In the genomic region with DNA sequence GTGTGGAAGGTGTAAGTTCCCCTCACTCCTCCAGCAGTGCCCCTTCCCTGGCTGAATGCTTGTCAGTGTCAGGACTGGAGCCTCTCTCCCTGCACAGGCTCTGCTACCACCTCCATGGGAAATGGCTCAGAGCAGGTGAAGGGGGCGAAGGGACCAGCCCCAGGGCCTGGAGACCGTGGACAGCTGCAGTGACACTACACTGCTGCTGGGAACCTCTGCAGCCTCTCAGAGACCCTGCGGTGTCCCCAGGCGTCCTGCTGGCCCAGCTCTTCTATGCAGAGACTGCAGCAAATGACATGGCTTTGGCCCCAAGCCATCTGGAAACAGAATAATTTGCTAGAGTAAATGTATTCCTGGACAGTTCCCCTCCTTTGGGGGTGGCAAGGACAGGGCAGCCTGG, we compare ENCODE assay signal across 30 cellular contexts. TPM values are rescaled to one million over a fixed set of nuclear protein-coding genes. Genes with fewer than 3 reads are reported as not detected.
A peak's percentile ranks its signal among the peaks of the same experiment; 100 is the strongest.
DNase-seq lines count a peak whose midpoint lies in the region; ATAC-seq and TF ChIP-seq lines count a peak whose summit lies in the region.
"Had no signal": no experiment of that assay in that cellular context is flagged by ENCODE, and none has a peak within 500 bp of the region (broad histone marks: within the 10 kb centered on the region; RNA-seq: fewer than 3 reads in every experiment).

No MANE protein-coding gene starts in this region.

- no peak overlapping the region for H3K14ac ChIP-seq in neuronal stem cell (ENCODE audit: low read length)

- peak overlapping the region; percentile 50 for H2BK12ac ChIP-seq in neuronal stem cell (ENCODE audit: low read length)

- no CpG with 5 or more reads among the region's 4 CpGs for WGBS in neuronal stem cell (ENCODE audit: extremely low coverage in 2 of 2, insufficient read length in 2 of 2, insufficient replicate concordance in 1 of 2), 2 donors

- H2AK5ac ChIP-seq in neuronal stem cell (ENCODE audit: low read depth, low read length): no peak overlapping the region

- no peaks in the 10 kb centered on the region for H3K9me3 ChIP-seq in left ventricle myocardium inferior (replicated peaks)
- H3K9me3 ChIP-seq in neuronal stem cell (replicated peaks in 1 of 2; ENCODE audit: control insufficient read depth in 2 of 2, insufficient read depth in 1 of 2, low read depth in 1 of 2, low read length in 2 of 2): no peaks in the 10 kb centered on the region
- H3K9me3 ChIP-seq: BE2C, breast epithelium, gastrocnemius medialis, SJSA1, uterus had no signal

- H3K18ac ChIP-seq in neuronal stem cell (ENCODE audit: low read length): no peak overlapping the region

- no peaks in the 10 kb centered on the region for H3K79me1 ChIP-seq in neuronal stem cell (ENCODE audit: low read depth, low read length)

- H2AFZ ChIP-seq in neuronal stem cell (ENCODE audit: low read length): no peak overlapping the region

- H3K27ac ChIP-seq in left ventricle myocardium inferior (replicated peaks) (no peak overlapping the region), neuronal stem cell (replicated peaks; ENCODE audit: low read length) (no peak overlapping the region)
- H3K27ac ChIP-seq: breast epithelium, gastrocnemius medialis, SJSA1, uterus had no signal

- no peak overlapping the region for H3K4me3 ChIP-seq in left ventricle myocardium inferior
- no peak overlapping the region for H3K4me3 ChIP-seq in neuronal stem cell (ENCODE audit: low read length in 2 of 2)
- H3K4me3 ChIP-seq: breast epithelium, gastrocnemius medialis, lung, SJSA1, uterus had no signal

- no peak overlapping the region for H3K4ac ChIP-seq in neuronal stem cell (ENCODE audit: low read length)

- intact Hi-C loops in Right ventricle myocardium superior (cut with DNase I): no loop called here
- intact Hi-C loops in left ventricle myocardium inferior (cut with micrococcal nuclease): no loop called here

- H2BK5ac ChIP-seq in neuronal stem cell (ENCODE audit: low read length): no peak overlapping the region

- no peak overlapping the region for H3K23ac ChIP-seq in neuronal stem cell (ENCODE audit: low read depth, low read length, poor library complexity)

- no peak overlapping the region for H4K91ac ChIP-seq in neuronal stem cell (ENCODE audit: low read depth, low read length, poor library complexity)

- H3K36me3 ChIP-seq in left ventricle myocardium inferior: no peaks in the 10 kb centered on the region
- H3K36me3 ChIP-seq in neuronal stem cell (replicated peaks in 1 of 2; ENCODE audit: control insufficient read depth in 2 of 2, insufficient read depth in 2 of 2, low read length in 2 of 2): no peaks in the 10 kb centered on the region
- H3K36me3 ChIP-seq: BE2C, breast epithelium, gastrocnemius medialis, SJSA1, uterus had no signal

- TF ChIP-seq CTCF in left ventricle myocardium inferior (IDR thresholded peaks at IDR 0.05; ENCODE audit: borderline replicate concordance) (no peak), omental fat pad (IDR thresholded peaks at IDR 0.05) (no peak)

- no peak overlapping the region for H2BK120ac ChIP-seq in neuronal stem cell (ENCODE audit: low read depth, low read length)

- H2BK15ac ChIP-seq in neuronal stem cell (ENCODE audit: low read length): no peak overlapping the region

- H3K27me3 ChIP-seq in left ventricle myocardium inferior (ENCODE audit: low read depth) (peaks cover 97% of the 10 kb centered on the region), neuronal stem cell (ENCODE audit: control insufficient read depth in 3 of 3, insufficient read depth in 3 of 3, low read depth in 1 of 3, low read length in 3 of 3) (peaks cover 0 to 46% (median 2%) of the 10 kb centered on the region in 3 experiments)
- H3K27me3 ChIP-seq: BE2C, uterus had no signal

- H4K8ac ChIP-seq in neuronal stem cell (ENCODE audit: low read depth, low read length): no peak overlapping the region

- H3K4me1 ChIP-seq in left ventricle myocardium inferior: no peaks in the 10 kb centered on the region
- H3K4me1 ChIP-seq in neuronal stem cell (ENCODE audit: control insufficient read depth in 2 of 2, insufficient read depth in 1 of 2, low read depth in 1 of 2, low read length in 2 of 2): peaks cover 0 to 12% of the 10 kb centered on the region in 2 donors
- H3K4me1 ChIP-seq: BE2C, breast epithelium, gastrocnemius medialis, SJSA1, uterus had no signal

- ATAC-seq in Right ventricle myocardium superior (ENCODE audit: poor library complexity): no peak
- ATAC-seq in omental fat pad (ENCODE audit: low FRiP score): no peak
- ATAC-seq: CD8-positive, alpha-beta T cell; gastrocnemius medialis; naive thymus-derived CD4-positive, alpha-beta T cell had no signal

- H3K9ac ChIP-seq in neuronal stem cell (ENCODE audit: low read depth, low read length, poor library complexity): no peak overlapping the region

- DNase-seq in Right ventricle myocardium superior (peak; percentile 23), left ventricle myocardium inferior (no peak), NCI-H345 (lab: John Stamatoyannopoulos, UW) (peak; percentile 46), neuronal stem cell (ENCODE audit: low spot score) (no peak), SHP77 (lab: John Stamatoyannopoulos, UW) (no peak), omental fat pad (ENCODE audit: low spot score) (no peak), SHP77 treated with DMSO at 0.1 percent for 48 hours (lab: John Stamatoyannopoulos, UW) (no peak)
- DNase-seq: activated CD4-positive, CD25-positive, alpha-beta regulatory T cell; BE2C; CD8-positive, alpha-beta T cell; DMS 273 treated with DMSO at 0.1 percent for 48 hours; gastrocnemius medialis; GOT3; kidney glomerular epithelial cell; naive thymus-derived CD4-positive, alpha-beta T cell; NCI-H2029; NCI-H226; NCI-H748 treated with DMSO at 0.1 percent for 48 hours; occipital lobe; small intestine; stimulated activated naive CD4-positive, alpha-beta T cell; uterus had no signal

- H3K4me2 ChIP-seq in neuronal stem cell (ENCODE audit: insufficient read depth, low read length, poor library complexity, severe bottlenecking): no peak overlapping the region

RNA-seq across cellular contexts. Expression of a gene that starts 53.2 kb away (rescaled TPM):
- total RNA-seq in Right ventricle myocardium superior (not detected), left ventricle myocardium inferior (not detected), omental fat pad (not detected)
- polyA plus RNA-seq in neuronal stem cell (2013, experiment 1 of 2): not detected
- not detected for polyA plus RNA-seq in neuronal stem cell (2013, experiment 2 of 2)
- total RNA-seq: activated T-helper 2 cell treated with anti-CD3 and anti-CD28 coated beads, Interferon-gamma antibody, Interleukin-2, Interleukin-4, amounts not matched to agents 10 μg/mL and 5 μg/mL and 100 μg/mL, durations not matched to agents 14 hours and 24 hours and 36 hours; breast epithelium; CD8-positive, alpha-beta T cell; endothelial cell of umbilical vein; fibroblast of lung; gastrocnemius medialis; naive thymus-derived CD4-positive, alpha-beta T cell; occipital lobe; SJSA1; T-helper 1 cell treated with Interleukin-12 subunit alpha and Interleukin-12 subunit beta and Interleukin-4 antibody, amounts not matched to agents 30 ng/mL and 1 ng/mL, for 36 hours had no signal
- polyA plus RNA-seq: endothelial cell of umbilical vein; fibroblast of lung; IgD-negative memory B cell; lung; naive thymus-derived CD4-positive, alpha-beta T cell; small intestine had no signal

Comparison
In these comparisons a context has a peak if more than half of its experiments do, and no peak if none do; other contexts are left out.
1. DNase-seq: peak in Right ventricle myocardium superior (single experiment) and NCI-H345 (single experiment); none in left ventricle myocardium inferior (single experiment), neuronal stem cell (single experiment), SHP77 (0 of 2), omental fat pad (single experiment) and SHP77 treated with DMSO at 0.1 percent for 48 hours (single experiment).